Comparison of ENCODE assay signal across 1 cellular context in the genomic region with DNA sequence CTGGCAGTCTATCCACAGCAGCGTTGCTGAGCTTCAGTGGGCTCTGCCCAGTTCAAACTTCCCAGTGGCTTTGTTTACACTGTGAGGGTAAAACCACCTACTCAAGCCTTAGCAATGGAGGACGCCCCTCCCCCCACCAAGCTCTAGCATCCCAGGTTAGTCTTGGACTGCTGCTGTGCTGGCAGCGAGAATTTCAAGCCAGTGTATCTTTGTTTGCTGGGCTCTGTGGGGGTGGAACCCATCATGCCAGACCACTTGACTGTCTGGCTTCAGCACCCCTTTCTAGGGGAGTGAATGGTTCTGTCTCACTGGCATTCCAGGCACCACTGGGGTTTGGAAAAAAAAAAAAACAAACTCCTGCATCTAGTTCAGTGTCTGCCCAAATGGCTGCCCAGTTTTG.
TF ChIP-seq lines count a peak whose summit lies in the region.

No MANE protein-coding gene starts in this region.

TF ChIP-seq in H1, 55 proteins besides CTCF, POLR2A, EP300 and RAD21 (continued from another document):
- TF ChIP-seq, protein P1, sequence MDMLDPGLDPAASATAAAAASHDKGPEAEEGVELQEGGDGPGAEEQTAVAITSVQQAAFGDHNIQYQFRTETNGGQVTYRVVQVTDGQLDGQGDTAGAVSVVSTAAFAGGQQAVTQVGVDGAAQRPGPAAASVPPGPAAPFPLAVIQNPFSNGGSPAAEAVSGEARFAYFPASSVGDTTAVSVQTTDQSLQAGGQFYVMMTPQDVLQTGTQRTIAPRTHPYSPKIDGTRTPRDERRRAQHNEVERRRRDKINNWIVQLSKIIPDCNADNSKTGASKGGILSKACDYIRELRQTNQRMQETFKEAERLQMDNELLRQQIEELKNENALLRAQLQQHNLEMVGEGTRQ (IDR thresholded peaks at IDR 0.05; ENCODE audit: low read length), result no peak
- TF ChIP-seq, protein P2, sequence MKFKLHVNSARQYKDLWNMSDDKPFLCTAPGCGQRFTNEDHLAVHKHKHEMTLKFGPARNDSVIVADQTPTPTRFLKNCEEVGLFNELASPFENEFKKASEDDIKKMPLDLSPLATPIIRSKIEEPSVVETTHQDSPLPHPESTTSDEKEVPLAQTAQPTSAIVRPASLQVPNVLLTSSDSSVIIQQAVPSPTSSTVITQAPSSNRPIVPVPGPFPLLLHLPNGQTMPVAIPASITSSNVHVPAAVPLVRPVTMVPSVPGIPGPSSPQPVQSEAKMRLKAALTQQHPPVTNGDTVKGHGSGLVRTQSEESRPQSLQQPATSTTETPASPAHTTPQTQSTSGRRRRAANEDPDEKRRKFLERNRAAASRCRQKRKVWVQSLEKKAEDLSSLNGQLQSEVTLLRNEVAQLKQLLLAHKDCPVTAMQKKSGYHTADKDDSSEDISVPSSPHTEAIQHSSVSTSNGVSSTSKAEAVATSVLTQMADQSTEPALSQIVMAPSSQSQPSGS (IDR thresholded peaks at IDR 0.05; ENCODE audit: low read length), result no peak
- TF ChIP-seq ASH2L (IDR thresholded peaks at IDR 0.05; ENCODE audit: low read length), result peak; percentile 27
- no peak for TF ChIP-seq JUN (IDR thresholded peaks at IDR 0.05; ENCODE audit: low read depth, low read length)
- TF ChIP-seq TBP (IDR thresholded peaks at IDR 0.05; ENCODE audit: low read depth, low read length), result no peak
